8 cellular contexts compared by ENCODE assay signal in genomic region chr14:105248368-105249174, GRCh38. TPM values are rescaled to one million over a fixed set of nuclear protein-coding genes. Genes with fewer than 3 reads are reported as not detected.
A peak's percentile ranks its signal among the peaks of the same experiment; 100 is the strongest.
DNase-seq lines count a peak whose midpoint lies in the region; ATAC-seq, FAIRE-seq and TF ChIP-seq lines count a peak whose summit lies in the region.

Gene BTBD6, plus strand, starts transcription at chr14:105248533. Its CDS starts 179 bp downstream, at chr14:105248712.

- peaks cover 9% of the 10 kb centered on the region; the same call in 1 of the 2 replicates for H3K36me3 ChIP-seq in GM23248 (ENCODE audit: low read depth)
- H3K36me3 ChIP-seq in pancreas, result peaks cover 0 to 15% (median 4%) of the 10 kb centered on the region in 3 donors
- H3K36me3 ChIP-seq in tibial artery, result peaks cover 11 to 41% (median 35%) of the 10 kb centered on the region in 3 donors

- ATAC-seq in SK-N-SH treated with all-trans-retinoic acid at 6 μM for 48 hours, result peak; percentile 95
- ATAC-seq in Right ventricle myocardium inferior, result peak; percentile 93
- peak; percentile 85 to 95 (median 92) for ATAC-seq in pancreas

- H3F3A ChIP-seq in GM23248 (ENCODE audit: insufficient read depth), result no peaks in the 10 kb centered on the region

- H3K4me3 Mint-ChIP-seq in activated naive CD8-positive, alpha-beta T cell, result peak within 1 kb of the TSS; percentile 82

- H3K27me3 ChIP-seq in GM23248 (replicated peaks; ENCODE audit: insufficient read depth) (no peaks in the 10 kb centered on the region), pancreas (no peaks in the 10 kb centered on the region), tibial artery (no peaks in the 10 kb centered on the region)

- in situ Hi-C loops in GM23248 (cut with MboI), result no loop called here

- peak within 1 kb of the TSS; percentile 58 for H3K27ac Mint-ChIP-seq in activated naive CD8-positive, alpha-beta T cell

- H3K9me3 Mint-ChIP-seq in activated naive CD8-positive, alpha-beta T cell (ENCODE audit: low read depth), result no peaks in the 10 kb centered on the region

- peak within 1 kb of the TSS; percentile 84 for H3K9ac ChIP-seq in GM23248

- WGBS in GM23248 (ENCODE audit: low coverage in 1 of 2, low lambda C conversion rate in 2 of 2, missing lambda C conversion rate in 2 of 2), 2 experiments, result 1 to 2% methylated on average over 24 to 27 of the region's 129 CpGs
- 59 to 61% methylated on average over 98 to 129 of the region's 129 CpGs for WGBS in pancreas, 2 donors

- H3K4me1 Mint-ChIP-seq in activated naive CD8-positive, alpha-beta T cell (ENCODE audit: low read depth), result peaks cover 18% of the 10 kb centered on the region

- no peaks in the 10 kb centered on the region for H3K36me3 Mint-ChIP-seq in activated naive CD8-positive, alpha-beta T cell

- H4K20me1 ChIP-seq in GM23248 (ENCODE audit: insufficient read depth), result no peaks in the 10 kb centered on the region; the same call in 1 of the 2 replicates

- H3K4me2 ChIP-seq in GM23248 (ENCODE audit: unreplicated experiment), result peak within 1 kb of the TSS; percentile 87

- FAIRE-seq in pancreas (lab: Jason Lieb, UNC), result no peak

- H2AFZ ChIP-seq in GM23248, result peak within 1 kb of the TSS; percentile 74

- H3K27ac ChIP-seq in GM23248 (peak within 1 kb of the TSS; percentile 79), pancreas (peak within 1 kb of the TSS; percentile 45 to 76 (median 57)), tibial artery (peak within 1 kb of the TSS; percentile 81 to 88)

- H3K9me2 ChIP-seq in GM23248 (ENCODE audit: insufficient read depth), result no peaks in the 10 kb centered on the region

- DNase-seq in ELR (ENCODE audit: low read depth), result peak; percentile 92
- DNase-seq in GM23248, result peak; percentile 97
- peak; percentile 75 for DNase-seq in LHCN-M2 (ENCODE audit: low read depth)
- peak; percentile 95 for DNase-seq in Right ventricle myocardium inferior (ENCODE audit: missing footprints)
- DNase-seq in pancreas, result peak; percentile 52 to 86 (median 74)
- peak; percentile 80 to 91 for DNase-seq in tibial artery

- TF ChIP-seq CTCF in pancreas (IDR thresholded peaks at IDR 0.05), result no peak
- TF ChIP-seq CTCF in tibial artery (IDR thresholded peaks at IDR 0.05), result peak in 1 of 2 experiments; percentile 18

- H3K9me3 ChIP-seq in GM23248 (ENCODE audit: low read depth), result no peaks in the 10 kb centered on the region
- H3K9me3 ChIP-seq in pancreas, result no peaks in the 10 kb centered on the region
- H3K9me3 ChIP-seq in tibial artery, result no peaks in the 10 kb centered on the region

- H3K4me1 ChIP-seq in GM23248 (ENCODE audit: insufficient read depth) (peaks cover 7% of the 10 kb centered on the region; the same call in 1 of the 2 replicates), pancreas (no peaks in the 10 kb centered on the region), tibial artery (peaks cover 5 to 20% (median 14%) of the 10 kb centered on the region in 4 donors)

- no peaks in the 10 kb centered on the region for H3K27me3 Mint-ChIP-seq in activated naive CD8-positive, alpha-beta T cell

- peaks cover 58% of the 10 kb centered on the region for H3K79me2 ChIP-seq in GM23248 (ENCODE audit: insufficient read depth)

- intact Hi-C loops in Right ventricle myocardium inferior (cut with DNase I), result no loop called here
- intact Hi-C loops in pancreas (cut with DNase I), result no loop called here
- intact Hi-C loops in tibial artery (cut with DNase I; ENCODE audit: low total_unique reads), result no loop called here

- peak within 1 kb of the TSS; percentile 78 for H3K4me3 ChIP-seq in GM23248
- H3K4me3 ChIP-seq in pancreas, result peak within 1 kb of the TSS; percentile 2 to 41 (median 26)
- H3K4me3 ChIP-seq in tibial artery, result peak within 1 kb of the TSS; percentile 71 to 74

TF ChIP-seq in SK-N-SH treated with all-trans-retinoic acid at 6 μM for 48 hours, 23 proteins besides CTCF, POLR2A, EP300 and RAD21:
- TF ChIP-seq CSDC2 (CRISPR knock-in tag; IDR thresholded peaks at IDR 0.05) (no peak), ZNF565 (CRISPR knock-in tag; conservative IDR thresholded peaks at IDR 0.05; ENCODE audit: low read depth) (no peak), ARNTL (CRISPR knock-in tag; IDR thresholded peaks at IDR 0.05; ENCODE audit: borderline replicate concordance, low read depth) (no peak), OSR1 (CRISPR knock-in tag; IDR thresholded peaks at IDR 0.05) (no peak), ZC3H10 (CRISPR knock-in tag; IDR thresholded peaks at IDR 0.05) (no peak), PPARA (CRISPR knock-in tag; IDR thresholded peaks at IDR 0.05; ENCODE audit: borderline replicate concordance) (no peak), ZNF70 (CRISPR knock-in tag; IDR thresholded peaks at IDR 0.05) (no peak), ISL1 (CRISPR knock-in tag; IDR thresholded peaks at IDR 0.05) (no peak), TCF4 (CRISPR knock-in tag; IDR thresholded peaks at IDR 0.05; ENCODE audit: borderline replicate concordance) (no peak), ZFP30 (CRISPR knock-in tag; IDR thresholded peaks at IDR 0.05) (no peak), POU6F1 (CRISPR knock-in tag; IDR thresholded peaks at IDR 0.05; ENCODE audit: borderline replicate concordance, low read depth) (no peak), CSRNP3 (CRISPR knock-in tag; IDR thresholded peaks at IDR 0.05) (no peak), ZNF8 (CRISPR knock-in tag; IDR thresholded peaks at IDR 0.05) (no peak), BACH2 (CRISPR knock-in tag; IDR thresholded peaks at IDR 0.05; ENCODE audit: borderline replicate concordance) (no peak), TOX (CRISPR knock-in tag; IDR thresholded peaks at IDR 0.05; ENCODE audit: borderline replicate concordance) (no peak), GLIS3 (CRISPR knock-in tag; IDR thresholded peaks at IDR 0.05) (no peak), ZFP3 (CRISPR knock-in tag; IDR thresholded peaks at IDR 0.05) (no peak), RARB (CRISPR knock-in tag; IDR thresholded peaks at IDR 0.05) (no peak), PATZ1 (CRISPR knock-in tag; IDR thresholded peaks at IDR 0.05; ENCODE audit: borderline replicate concordance) (no peak)
- TF ChIP-seq, protein P1, sequence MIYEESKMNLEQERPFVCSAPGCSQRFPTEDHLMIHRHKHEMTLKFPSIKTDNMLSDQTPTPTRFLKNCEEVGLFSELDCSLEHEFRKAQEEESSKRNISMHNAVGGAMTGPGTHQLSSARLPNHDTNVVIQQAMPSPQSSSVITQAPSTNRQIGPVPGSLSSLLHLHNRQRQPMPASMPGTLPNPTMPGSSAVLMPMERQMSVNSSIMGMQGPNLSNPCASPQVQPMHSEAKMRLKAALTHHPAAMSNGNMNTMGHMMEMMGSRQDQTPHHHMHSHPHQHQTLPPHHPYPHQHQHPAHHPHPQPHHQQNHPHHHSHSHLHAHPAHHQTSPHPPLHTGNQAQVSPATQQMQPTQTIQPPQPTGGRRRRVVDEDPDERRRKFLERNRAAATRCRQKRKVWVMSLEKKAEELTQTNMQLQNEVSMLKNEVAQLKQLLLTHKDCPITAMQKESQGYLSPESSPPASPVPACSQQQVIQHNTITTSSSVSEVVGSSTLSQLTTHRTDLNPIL (CRISPR knock-in tag; IDR thresholded peaks at IDR 0.05; ENCODE audit: low read depth), result no peak

RNA-seq across cellular contexts. Expression of gene BTBD6, which starts in this region (rescaled TPM):
- total RNA-seq in GM23248 (2014; rRNA removed; shearing (Covaris generic)), result 74.9 and 77.5 TPM in 2 replicates
- polyA plus RNA-seq in GM23248 (2016; fragmentation: Nextera tagmentation; extraction: Ambion mirVana) (5.3 and 5.9 TPM in 2 replicates), pancreas (10 to 100 TPM; 20.1 to 44.5 TPM)
- total RNA-seq in LHCN-M2 (2014; rRNA removed) (45.1 and 54.7 TPM in 2 replicates), Right ventricle myocardium inferior (48.8 TPM), pancreas (10 to 100 TPM in 1 of 6 donors, 1 to 10 TPM in 5; 4.3 to 12.5 (median 6.7) TPM)
- polyA plus RNA-seq in LHCN-M2 (2012), result 49.0 TPM

Comparison
In these comparisons a context has a peak if more than half of its experiments do, and no peak if none do; other contexts are left out.
1. Peak in every context shown above with its lines: DNase-seq, ATAC-seq, H3K4me3 ChIP-seq and H3K27ac ChIP-seq.
2. H3K4me3 ChIP-seq: peak in every context shown above with its lines; median percentile 78 in GM23248; 72 in tibial artery; 26 in pancreas.